ENCODE assay signal across 12 cellular contexts in genomic region chr18:9337875-9338274, GRCh38. TPM values are rescaled to one million over a fixed set of nuclear protein-coding genes. Genes with fewer than 3 reads are reported as not detected.
A peak's percentile ranks its signal among the peaks of the same experiment; 100 is the strongest.
DNase-seq lines count a peak whose midpoint lies in the region; ATAC-seq and TF ChIP-seq lines count a peak whose summit lies in the region.
"Had no signal": no experiment of that assay in that cellular context is flagged by ENCODE, and none has a peak within 500 bp of the region (broad histone marks: within the 10 kb centered on the region; RNA-seq: fewer than 3 reads in every experiment).

No MANE protein-coding gene starts in this region.

- H3K4me3 ChIP-seq in NB4 (ENCODE audit: low read depth, low read length), result no peak overlapping the region
- H3K4me3 ChIP-seq in coronary artery, result no peak overlapping the region

- H3K27ac ChIP-seq in coronary artery, result no peak overlapping the region
- H3K27ac ChIP-seq: KMS-11 had no signal

- H3K36me3 Mint-ChIP-seq in natural killer cell treated with Interleukin-12 subunit alpha and Interleukin-12 subunit beta and Interleukin-15 and Interleukin-18, amount 100 ng/mL, for 72 hours, result peaks cover 13% of the 10 kb centered on the region
- H3K36me3 Mint-ChIP-seq in natural killer cell, result no peaks in the 10 kb centered on the region
- peaks cover 44% of the 10 kb centered on the region for H3K36me3 Mint-ChIP-seq in stimulated activated effector memory CD8-positive, alpha-beta T cell treated with anti-CD3 and anti-CD28 coated beads, Interleukin-12 subunit alpha, Interleukin-12 subunit beta, amount 100 ng/mL, for 72 hours

- H3K27me3 Mint-ChIP-seq in natural killer cell treated with Interleukin-12 subunit alpha and Interleukin-12 subunit beta and Interleukin-15 and Interleukin-18, amount 100 ng/mL, for 72 hours, result peaks cover 0 to 2% of the 10 kb centered on the region in 2 donors
- peaks cover 0 to 3% of the 10 kb centered on the region in 2 donors for H3K27me3 Mint-ChIP-seq in natural killer cell (ENCODE audit: low read depth in 2 of 2)
- H3K27me3 Mint-ChIP-seq: central memory CD8-positive, alpha-beta T cell; T-helper 17 cell had no signal

- TF ChIP-seq CTCF in natural killer cell (IDR thresholded peaks at IDR 0.05) (no peak), NB4 (IDR thresholded peaks at IDR 0.05; ENCODE audit: low read depth, low read length) (no peak), coronary artery (IDR thresholded peaks at IDR 0.05) (no peak)

- DNase-seq in natural killer cell treated with Interleukin-12 subunit alpha and Interleukin-12 subunit beta and Interleukin-15 and Interleukin-18, amount 100 ng/mL, for 72 hours (ENCODE audit: low spot score), result no peak
- DNase-seq in natural killer cell (no peak), NB4 (ENCODE audit: low read depth) (peak; percentile 82), astrocyte of the hippocampus (ENCODE audit: low read depth, low spot score) (peak; percentile 64), SHP77 treated with DMSO at 0.1 percent for 48 hours (lab: John Stamatoyannopoulos, UW) (no peak), coronary artery (ENCODE audit: low spot score) (no peak)
- DNase-seq in stimulated activated effector memory CD8-positive, alpha-beta T cell treated with anti-CD3 and anti-CD28 coated beads, Interleukin-12 subunit alpha, Interleukin-12 subunit beta, amount 100 ng/mL, for 72 hours (ENCODE audit: low spot score in 2 of 2), result no peak
- DNase-seq: activated T-cell treated with anti-CD3 and anti-CD28 coated beads, Interleukin-2, amount 50 U/mL, for 4 hours; T-helper 17 cell had no signal

- peak overlapping the region; percentile 30 for H3K4me3 Mint-ChIP-seq in natural killer cell treated with Interleukin-12 subunit alpha and Interleukin-12 subunit beta and Interleukin-15 and Interleukin-18, amount 100 ng/mL, for 72 hours
- no peak overlapping the region for H3K4me3 Mint-ChIP-seq in natural killer cell
- no peak overlapping the region for H3K4me3 Mint-ChIP-seq in stimulated activated effector memory CD8-positive, alpha-beta T cell treated with anti-CD3 and anti-CD28 coated beads, Interleukin-12 subunit alpha, Interleukin-12 subunit beta, amount 100 ng/mL, for 72 hours
- H3K4me3 Mint-ChIP-seq: activated T-cell treated with anti-CD3 and anti-CD28 coated beads, Interleukin-2, amount 50 U/mL, for 4 hours; central memory CD8-positive, alpha-beta T cell; T-helper 17 cell had no signal

- peaks cover 14 to 35% of the 10 kb centered on the region in 2 donors for H3K4me1 Mint-ChIP-seq in natural killer cell treated with Interleukin-12 subunit alpha and Interleukin-12 subunit beta and Interleukin-15 and Interleukin-18, amount 100 ng/mL, for 72 hours (ENCODE audit: low read depth in 2 of 2)
- H3K4me1 Mint-ChIP-seq in natural killer cell, result peaks cover 14 to 16% of the 10 kb centered on the region in 2 donors
- H3K4me1 Mint-ChIP-seq in stimulated activated effector memory CD8-positive, alpha-beta T cell treated with anti-CD3 and anti-CD28 coated beads, Interleukin-12 subunit alpha, Interleukin-12 subunit beta, amount 100 ng/mL, for 72 hours, result peaks cover 28% of the 10 kb centered on the region

- peak overlapping the region; percentile 17 to 41 for H3K27ac Mint-ChIP-seq in natural killer cell treated with Interleukin-12 subunit alpha and Interleukin-12 subunit beta and Interleukin-15 and Interleukin-18, amount 100 ng/mL, for 72 hours
- no peak overlapping the region for H3K27ac Mint-ChIP-seq in natural killer cell
- no peak overlapping the region for H3K27ac Mint-ChIP-seq in stimulated activated effector memory CD8-positive, alpha-beta T cell treated with anti-CD3 and anti-CD28 coated beads, Interleukin-12 subunit alpha, Interleukin-12 subunit beta, amount 100 ng/mL, for 72 hours
- H3K27ac Mint-ChIP-seq: T-helper 17 cell had no signal

- ATAC-seq in natural killer cell treated with Interleukin-12 subunit alpha and Interleukin-12 subunit beta and Interleukin-15 and Interleukin-18, amount 100 ng/mL, for 72 hours, result no peak
- ATAC-seq in natural killer cell (no peak), GM21381 (IDR thresholded peaks at IDR 0.05; ENCODE audit: unreplicated experiment) (no peak)
- peak; percentile 27 for ATAC-seq in stimulated activated effector memory CD8-positive, alpha-beta T cell treated with anti-CD3 and anti-CD28 coated beads, Interleukin-12 subunit alpha, Interleukin-12 subunit beta, amount 100 ng/mL, for 72 hours
- ATAC-seq: activated T-cell treated with anti-CD3 and anti-CD28 coated beads, Interleukin-2, amount 50 U/mL, for 4 hours; T-helper 17 cell had no signal

- H3K9me3 Mint-ChIP-seq in natural killer cell treated with Interleukin-12 subunit alpha and Interleukin-12 subunit beta and Interleukin-15 and Interleukin-18, amount 100 ng/mL, for 72 hours, result no peaks in the 10 kb centered on the region
- H3K9me3 Mint-ChIP-seq in natural killer cell, result no peaks in the 10 kb centered on the region
- no peaks in the 10 kb centered on the region for H3K9me3 Mint-ChIP-seq in stimulated activated effector memory CD8-positive, alpha-beta T cell treated with anti-CD3 and anti-CD28 coated beads, Interleukin-12 subunit alpha, Interleukin-12 subunit beta, amount 100 ng/mL, for 72 hours
- H3K9me3 Mint-ChIP-seq: activated T-cell treated with anti-CD3 and anti-CD28 coated beads, Interleukin-2, amount 50 U/mL, for 4 hours; central memory CD8-positive, alpha-beta T cell had no signal

- intact Hi-C loops in natural killer cell (cut with micrococcal nuclease), result loop anchor here (10.0 kb wide), 2 partner anchors 577 to 633 kb away; partner anchors contain the start of genes MTCL1 and VAPA

- TF ChIP-seq POLR2A in NB4 (IDR thresholded peaks at IDR 0.05; ENCODE audit: extremely low read depth, insufficient read length), result no peak

RNA-seq across cellular contexts. Expression of gene TWSG1, which starts 3.3 kb away (rescaled TPM):
- total RNA-seq in natural killer cell treated with Interleukin-12 subunit alpha and Interleukin-12 subunit beta and Interleukin-15 and Interleukin-18, amount 100 ng/mL, for 72 hours, result 10 to 100 TPM; 37.4 to 65.5 TPM
- 1 to 10 TPM; 3.4 to 7.3 (median 5.6) TPM for total RNA-seq in natural killer cell

Comparison
In these comparisons a context has a peak if more than half of its experiments do, and no peak if none do; other contexts are left out.
1. H3K27ac Mint-ChIP-seq: peak in natural killer cell treated with Interleukin-12 subunit alpha and Interleukin-12 subunit beta and Interleukin-15 and Interleukin-18, amount 100 ng/mL, for 72 hours (2 of 2); none in natural killer cell (0 of 2) and stimulated activated effector memory CD8-positive, alpha-beta T cell treated with anti-CD3 and anti-CD28 coated beads, Interleukin-12 subunit alpha, Interleukin-12 subunit beta, amount 100 ng/mL, for 72 hours (single experiment).
2. RNA of gene TWSG1, which starts 3.3 kb away (total RNA-seq): 37.4 to 65.5 TPM in natural killer cell treated with Interleukin-12 subunit alpha and Interleukin-12 subunit beta and Interleukin-15 and Interleukin-18, amount 100 ng/mL, for 72 hours; 3.4 to 7.3 TPM in natural killer cell; every median in the first group is over 4 times any median in the second.
3. DNase-seq: peak in NB4 (single experiment) and astrocyte of the hippocampus (single experiment); none in natural killer cell treated with Interleukin-12 subunit alpha and Interleukin-12 subunit beta and Interleukin-15 and Interleukin-18, amount 100 ng/mL, for 72 hours (single experiment), natural killer cell (single experiment), stimulated activated effector memory CD8-positive, alpha-beta T cell treated with anti-CD3 and anti-CD28 coated beads, Interleukin-12 subunit alpha, Interleukin-12 subunit beta, amount 100 ng/mL, for 72 hours (0 of 2), SHP77 treated with DMSO at 0.1 percent for 48 hours (single experiment) and coronary artery (single experiment).